Comparison of ENCODE assay signal across 15 cellular contexts in the genomic region with DNA sequence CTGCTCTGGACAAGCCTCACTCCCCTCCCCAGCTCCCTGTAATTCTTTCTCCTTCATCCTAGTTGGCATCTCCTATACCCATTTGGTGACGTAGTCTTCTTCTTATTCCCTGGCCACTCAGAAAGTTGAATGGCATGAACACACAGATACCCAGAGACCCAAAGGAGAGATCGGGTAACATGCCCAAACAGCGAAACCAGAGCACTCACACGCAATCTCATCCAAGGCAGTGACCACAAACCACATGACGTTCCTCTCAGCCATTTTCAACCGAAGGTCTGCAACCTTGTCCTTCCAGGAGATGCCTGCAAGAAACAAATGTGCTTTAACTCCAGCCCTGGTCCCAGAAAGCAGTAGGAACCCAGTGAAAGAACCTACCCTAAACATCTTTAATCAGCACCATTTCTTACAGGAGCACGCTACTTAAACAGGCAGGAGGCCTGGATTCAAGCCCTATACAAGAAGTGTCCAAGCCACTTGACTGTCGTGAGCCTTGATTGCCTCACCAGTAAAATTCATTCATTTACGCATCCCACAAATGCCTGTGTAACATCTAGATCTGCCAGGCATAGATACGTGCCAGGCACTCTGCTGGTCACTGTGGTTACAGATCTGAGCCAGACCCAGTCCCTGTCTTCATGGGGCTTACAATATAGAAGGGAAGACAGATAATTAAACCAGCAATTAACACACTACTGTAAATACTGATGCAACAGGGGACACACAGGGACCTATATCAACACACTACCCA. TPM values are rescaled to one million over a fixed set of nuclear protein-coding genes. Genes with fewer than 3 reads are reported as not detected.
DNase-seq lines count a peak whose midpoint lies in the region; ATAC-seq, FAIRE-seq and TF ChIP-seq lines count a peak whose summit lies in the region.
"Had no signal": no experiment of that assay in that cellular context is flagged by ENCODE, and none has a peak within 500 bp of the region (broad histone marks: within the 10 kb centered on the region; RNA-seq: fewer than 3 reads in every experiment).

No MANE protein-coding gene starts in this region.

- intact Hi-C loops in CD4-positive, alpha-beta T cell (cut with DNase I, micrococcal nuclease), result loop anchor here (5.0 to 10.0 kb wide), 2 partner anchors 219 to 391 kb away; no protein-coding TSS in a partner anchor

- DNase-seq in GM23338 (ENCODE audit: low spot score) (no peak), NB4 (ENCODE audit: low read depth) (peak; percentile 46), astrocyte (ENCODE audit: low read depth) (peak; percentile 58), osteocyte (ENCODE audit: extremely low spot score, unreplicated experiment) (no peak)
- DNase-seq in CD4-positive, alpha-beta T cell, result no peak
- DNase-seq: brain microvascular endothelial cell; Karpas-422; NCI-H2171; stimulated activated CD4-positive, alpha-beta T cell treated with anti-CD3 and anti-CD28 coated beads, Interleukin-2, amount 100 ng/mL, for 48 hours; SW 1271 had no signal

- H3K36me3 ChIP-seq in GM23338 (ENCODE audit: insufficient read depth) (peaks cover 8% of the 10 kb centered on the region; the same call in 1 of the 2 replicates), astrocyte (ENCODE audit: insufficient read depth, low read length) (peaks cover 26% of the 10 kb centered on the region)

- no peak overlapping the region for H3K9ac ChIP-seq in astrocyte (ENCODE audit: low read length)

- no peak overlapping the region for H3K4me3 Mint-ChIP-seq in GM23338
- H3K4me3 Mint-ChIP-seq in astrocyte (ENCODE audit: unreplicated experiment), result peak overlapping the region; percentile 35
- no peak overlapping the region for H3K4me3 Mint-ChIP-seq in osteocyte (ENCODE audit: unreplicated experiment)
- no peak overlapping the region for H3K4me3 Mint-ChIP-seq in CD4-positive, alpha-beta T cell

- no peaks in the 10 kb centered on the region for H4K20me1 ChIP-seq in GM23338 (replicated peaks; ENCODE audit: insufficient read depth)
- H4K20me1 ChIP-seq in astrocyte (ENCODE audit: insufficient read depth, low read length), result no peaks in the 10 kb centered on the region

- H3F3A ChIP-seq in GM23338 (replicated peaks; ENCODE audit: low read depth), result no peaks in the 10 kb centered on the region

- H3K4me3 ChIP-seq in GM23338 (no peak overlapping the region), NB4 (ENCODE audit: low read depth, low read length) (no peak overlapping the region), astrocyte (ENCODE audit: insufficient read depth, low read depth, low read length) (no peak overlapping the region)
- H3K4me3 ChIP-seq: BLaER1 treated with 17β-estradiol and CSF1 and Interleukin-3, amounts not matched to agents 10 nM and 100 nM had no signal

- FAIRE-seq in astrocyte (lab: Jason Lieb, UNC), result no peak
- FAIRE-seq: endometrium, keratinocyte had no signal

- H3K9me3 Mint-ChIP-seq in GM23338 (no peaks in the 10 kb centered on the region), astrocyte (ENCODE audit: unreplicated experiment) (no peaks in the 10 kb centered on the region), osteocyte (ENCODE audit: unreplicated experiment) (no peaks in the 10 kb centered on the region)
- H3K9me3 Mint-ChIP-seq in CD4-positive, alpha-beta T cell, result no peaks in the 10 kb centered on the region

- no peaks in the 10 kb centered on the region for H3K9me3 ChIP-seq in astrocyte (ENCODE audit: insufficient read depth, low read depth, low read length)
- H3K9me3 ChIP-seq in CD4-positive, alpha-beta T cell (ENCODE audit: control insufficient read depth, low read length), result no peaks in the 10 kb centered on the region
- H3K9me3 ChIP-seq: BLaER1 treated with 17β-estradiol and CSF1 and Interleukin-3, amounts not matched to agents 10 nM and 100 nM had no signal

- CTCF ChIA-PET in CD4-positive, alpha-beta T cell (lab: Charles Lee), result no interaction called here

- H2AFZ ChIP-seq in GM23338 (no peak overlapping the region), astrocyte (ENCODE audit: low read depth, low read length) (no peak overlapping the region)

- no peak for TF ChIP-seq POLR2A in NB4 (IDR thresholded peaks at IDR 0.05; ENCODE audit: extremely low read depth, insufficient read length)

- H3K27me3 ChIP-seq in GM23338 (ENCODE audit: insufficient read depth) (no peaks in the 10 kb centered on the region), astrocyte (ENCODE audit: insufficient read depth, low read length) (no peaks in the 10 kb centered on the region)
- H3K27me3 ChIP-seq in CD4-positive, alpha-beta T cell (ENCODE audit: control insufficient read depth, insufficient read depth, low read length), result no peaks in the 10 kb centered on the region
- H3K27me3 ChIP-seq: BLaER1 treated with 17β-estradiol and CSF1 and Interleukin-3, amounts not matched to agents 10 nM and 100 nM; brain microvascular endothelial cell had no signal

- no peaks in the 10 kb centered on the region for H3K9me2 ChIP-seq in GM23338 (ENCODE audit: insufficient read depth)

- H3K4me2 ChIP-seq in GM23338, result no peak overlapping the region
- peak overlapping the region; percentile 16 for H3K4me2 ChIP-seq in astrocyte (ENCODE audit: low read length)

- POLR2A ChIA-PET in CD4-positive, alpha-beta T cell (lab: Charles Lee), result no interaction called here

- H3K4me1 ChIP-seq in GM23338 (ENCODE audit: insufficient read depth) (peaks cover 8% of the 10 kb centered on the region; the same call in 1 of the 2 replicates), astrocyte (ENCODE audit: insufficient read depth, low read length) (peaks cover 35% of the 10 kb centered on the region)

- no peak overlapping the region for H3K27ac ChIP-seq in GM23338 (ENCODE audit: low read depth)
- H3K27ac ChIP-seq in astrocyte (ENCODE audit: low read depth, low read length), result no peak overlapping the region
- no peak overlapping the region for H3K27ac ChIP-seq in CD4-positive, alpha-beta T cell (ENCODE audit: low read depth, low read length)
- H3K27ac ChIP-seq: brain microvascular endothelial cell had no signal

- ATAC-seq in GM23338 (no peak), HG03196 (IDR thresholded peaks at IDR 0.05; ENCODE audit: unreplicated experiment) (no peak), HG02763 (IDR thresholded peaks at IDR 0.05; ENCODE audit: unreplicated experiment) (no peak)
- no peak for ATAC-seq in CD4-positive, alpha-beta T cell (ENCODE audit: poor library complexity)

- H3K36me3 Mint-ChIP-seq in GM23338 (ENCODE audit: low read depth) (peaks cover 35% of the 10 kb centered on the region), astrocyte (ENCODE audit: low read depth, unreplicated experiment) (peaks cover 23% of the 10 kb centered on the region), osteocyte (ENCODE audit: unreplicated experiment) (peaks cover 28% of the 10 kb centered on the region)
- H3K36me3 Mint-ChIP-seq in CD4-positive, alpha-beta T cell (ENCODE audit: low read depth), result peaks cover 84% of the 10 kb centered on the region

- 0 out of 2 replicates have a peak overlapping the region, but pooled peaks have one; percentile 6 for H3K27ac Mint-ChIP-seq in GM23338
- peak overlapping the region; percentile 88 for H3K27ac Mint-ChIP-seq in astrocyte (ENCODE audit: unreplicated experiment)
- H3K27ac Mint-ChIP-seq in osteocyte (ENCODE audit: unreplicated experiment), result peak overlapping the region; percentile 66
- no peak overlapping the region for H3K27ac Mint-ChIP-seq in CD4-positive, alpha-beta T cell

- H3K27me3 Mint-ChIP-seq in GM23338 (ENCODE audit: insufficient read depth, low read depth, poor library complexity) (peaks cover 4% of the 10 kb centered on the region), astrocyte (ENCODE audit: low read depth, unreplicated experiment) (no peaks in the 10 kb centered on the region), osteocyte (ENCODE audit: unreplicated experiment) (no peaks in the 10 kb centered on the region)
- no peaks in the 10 kb centered on the region for H3K27me3 Mint-ChIP-seq in CD4-positive, alpha-beta T cell

- TF ChIP-seq CTCF in GM23338 (conservative IDR thresholded peaks at IDR 0.05; ENCODE audit: low read depth in 2 of 2), result no peak
- no peak for TF ChIP-seq CTCF in NB4 (IDR thresholded peaks at IDR 0.05; ENCODE audit: low read depth, low read length)
- no peak for TF ChIP-seq CTCF in astrocyte (IDR thresholded peaks at IDR 0.05; ENCODE audit: insufficient read depth, low read depth, low read length)
- no peak for TF ChIP-seq CTCF in osteocyte (IDR thresholded peaks at IDR 0.05)
- no peak for TF ChIP-seq CTCF in CD4-positive, alpha-beta T cell (IDR thresholded peaks at IDR 0.05)

- H3K4me1 Mint-ChIP-seq in GM23338 (peaks cover 19% of the 10 kb centered on the region; the same call in 2 of the 3 replicates), astrocyte (ENCODE audit: low read depth, unreplicated experiment) (peaks cover 59% of the 10 kb centered on the region), osteocyte (ENCODE audit: unreplicated experiment) (peaks cover 41% of the 10 kb centered on the region)
- H3K4me1 Mint-ChIP-seq in CD4-positive, alpha-beta T cell (ENCODE audit: low read depth), result peaks cover 6% of the 10 kb centered on the region

- no peaks in the 10 kb centered on the region for H3K79me2 ChIP-seq in GM23338 (replicated peaks; ENCODE audit: insufficient read depth)
- H3K79me2 ChIP-seq in astrocyte (ENCODE audit: insufficient read depth, low read length), result no peaks in the 10 kb centered on the region

TF ChIP-seq in GM23338, 12 proteins besides CTCF, POLR2A, EP300 and RAD21 (continues in another document):
- TF ChIP-seq EZH2 (IDR thresholded peaks at IDR 0.05; ENCODE audit: low read depth, unreplicated experiment), result no peak
- no peak for TF ChIP-seq STAT1 (IDR thresholded peaks at IDR 0.05; ENCODE audit: unreplicated experiment)
- TF ChIP-seq CREB1 (CRISPR knock-in tag; IDR thresholded peaks at IDR 0.05; ENCODE audit: low read depth), result no peak
- no peak for TF ChIP-seq JUNB (IDR thresholded peaks at IDR 0.05; ENCODE audit: unreplicated experiment)

RNA-seq across cellular contexts. Expression of gene XPNPEP1, which starts 37.1 kb away (rescaled TPM):
- 55.8 and 60.5 TPM in 2 replicates for total RNA-seq in GM23338 (2014; rRNA removed; shearing (Covaris generic))
- polyA plus RNA-seq in GM23338 (2016; fragmentation: Nextera tagmentation; extraction: Ambion mirVana), result 16.4 and 17.5 TPM in 2 replicates
- total RNA-seq in astrocyte, result 100 and 104 TPM in 2 replicates
- total RNA-seq in osteocyte, result 74.5 and 86.5 TPM in 2 replicates
- 10 to 100 TPM; 50.3 to 54.3 TPM for total RNA-seq in CD4-positive, alpha-beta T cell

Comparison
In these comparisons a context has a peak if more than half of its experiments do, and no peak if none do; other contexts are left out.
1. DNase-seq: peak in NB4 (single experiment) and astrocyte (single experiment); none in GM23338 (single experiment), osteocyte (single experiment) and CD4-positive, alpha-beta T cell (0 of 10).